In the genomic region with DNA sequence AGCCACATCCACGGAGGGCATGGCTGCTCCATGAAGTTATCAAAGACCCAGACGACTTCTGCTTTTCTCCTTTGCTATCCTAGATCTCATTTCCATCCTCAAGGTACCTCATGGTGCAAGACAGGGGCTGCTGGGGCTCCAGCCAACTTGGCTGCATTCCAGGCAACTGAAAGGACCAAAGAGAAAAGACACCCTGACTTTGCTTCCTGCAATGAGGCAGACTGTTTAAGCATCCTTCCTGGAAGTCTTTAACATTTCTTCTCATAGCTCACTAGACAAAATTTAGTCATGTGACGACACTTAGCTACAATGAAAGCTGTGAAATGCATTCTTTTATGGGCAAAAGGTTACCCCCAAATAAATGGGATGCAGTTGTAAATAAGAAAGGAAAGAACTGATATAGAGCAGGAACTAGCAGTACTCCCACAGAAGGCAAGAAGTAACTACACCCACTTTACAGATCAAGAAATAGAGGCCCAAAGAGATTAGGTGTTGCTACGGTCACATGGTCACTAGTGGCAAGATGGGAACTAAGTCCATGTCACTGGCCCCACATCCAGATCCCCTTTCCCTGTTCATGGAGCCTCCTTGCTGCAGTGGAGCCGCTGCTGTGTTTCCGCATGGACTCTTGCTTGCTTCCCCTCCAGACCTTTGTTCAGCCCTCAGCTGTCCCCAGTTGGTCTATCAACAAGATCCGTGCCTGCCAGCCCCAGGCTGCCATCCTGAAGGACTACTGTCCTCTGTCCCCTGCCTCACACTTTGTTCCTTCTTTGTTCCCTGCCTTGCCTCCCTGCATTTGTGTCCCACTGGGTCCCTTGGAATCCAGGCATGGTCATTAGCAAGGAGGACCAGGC, we compare ENCODE assay signal across 1 cellular context.
TF ChIP-seq lines count a peak whose summit lies in the region.

No MANE protein-coding gene starts in this region.

TF ChIP-seq in HepG2, 621 proteins besides CTCF, POLR2A, EP300 and RAD21 (continued from another document and continues in another):
- TF ChIP-seq, protein P1, sequence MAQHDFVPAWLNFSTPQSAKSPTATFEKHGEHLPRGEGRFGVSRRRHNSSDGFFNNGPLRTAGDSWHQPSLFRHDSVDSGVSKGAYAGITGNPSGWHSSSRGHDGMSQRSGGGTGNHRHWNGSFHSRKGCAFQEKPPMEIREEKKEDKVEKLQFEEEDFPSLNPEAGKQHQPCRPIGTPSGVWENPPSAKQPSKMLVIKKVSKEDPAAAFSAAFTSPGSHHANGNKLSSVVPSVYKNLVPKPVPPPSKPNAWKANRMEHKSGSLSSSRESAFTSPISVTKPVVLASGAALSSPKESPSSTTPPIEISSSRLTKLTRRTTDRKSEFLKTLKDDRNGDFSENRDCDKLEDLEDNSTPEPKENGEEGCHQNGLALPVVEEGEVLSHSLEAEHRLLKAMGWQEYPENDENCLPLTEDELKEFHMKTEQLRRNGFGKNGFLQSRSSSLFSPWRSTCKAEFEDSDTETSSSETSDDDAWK (CRISPR knock-in tag; IDR thresholded peaks at IDR 0.05), result no peak
- TF ChIP-seq ZBTB42 (CRISPR knock-in tag; IDR thresholded peaks at IDR 0.05), result 0 out of 2 replicates have a peak, but pooled peaks have one; percentile 59
- TF ChIP-seq, protein P2, sequence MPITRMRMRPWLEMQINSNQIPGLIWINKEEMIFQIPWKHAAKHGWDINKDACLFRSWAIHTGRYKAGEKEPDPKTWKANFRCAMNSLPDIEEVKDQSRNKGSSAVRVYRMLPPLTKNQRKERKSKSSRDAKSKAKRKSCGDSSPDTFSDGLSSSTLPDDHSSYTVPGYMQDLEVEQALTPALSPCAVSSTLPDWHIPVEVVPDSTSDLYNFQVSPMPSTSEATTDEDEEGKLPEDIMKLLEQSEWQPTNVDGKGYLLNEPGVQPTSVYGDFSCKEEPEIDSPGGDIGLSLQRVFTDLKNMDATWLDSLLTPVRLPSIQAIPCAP (CRISPR knock-in tag; IDR thresholded peaks at IDR 0.05; ENCODE audit: low read depth), result 0 out of 2 replicates have a peak, but pooled peaks have one; percentile 10
- no peak for TF ChIP-seq ZSCAN30 (CRISPR knock-in tag; IDR thresholded peaks at IDR 0.05)
- TF ChIP-seq CHD4 (IDR thresholded peaks at IDR 0.05; ENCODE audit: borderline replicate concordance, low read length), result peak; percentile 83; the same call in 1 of the 2 replicates
- peak; percentile 37; the same call in 1 of the 2 replicates for TF ChIP-seq PAX8 (CRISPR knock-in tag; IDR thresholded peaks at IDR 0.05; ENCODE audit: borderline replicate concordance)
- TF ChIP-seq TP53 (CRISPR knock-in tag; conservative IDR thresholded peaks at IDR 0.05), result no peak
- TF ChIP-seq, protein P3, sequence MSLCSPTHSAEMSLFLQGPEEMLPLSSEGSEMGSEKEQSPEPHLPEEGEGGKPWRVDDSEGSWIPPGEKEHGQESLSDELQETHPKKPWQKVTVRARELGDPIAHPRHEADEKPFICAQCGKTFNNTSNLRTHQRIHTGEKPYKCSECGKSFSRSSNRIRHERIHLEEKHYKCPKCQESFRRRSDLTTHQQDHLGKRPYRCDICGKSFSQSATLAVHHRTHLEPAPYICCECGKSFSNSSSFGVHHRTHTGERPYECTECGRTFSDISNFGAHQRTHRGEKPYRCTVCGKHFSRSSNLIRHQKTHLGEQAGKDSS (CRISPR knock-in tag; IDR thresholded peaks at IDR 0.05; ENCODE audit: borderline replicate concordance, low read depth), result 0 out of 2 replicates have a peak, but pooled peaks have one; percentile 69
- 0 out of 2 replicates have a peak, but pooled peaks have one; percentile 59 for TF ChIP-seq ADNP (CRISPR knock-in tag; IDR thresholded peaks at IDR 0.05)
- TF ChIP-seq HOXD1 (CRISPR knock-in tag; IDR thresholded peaks at IDR 0.05), result no peak
- no peak for TF ChIP-seq FOXA1 (IDR thresholded peaks at IDR 0.05)
- no peak for TF ChIP-seq FOXA1 (CRISPR knock-in tag; IDR thresholded peaks at IDR 0.05)
- TF ChIP-seq, protein P4, sequence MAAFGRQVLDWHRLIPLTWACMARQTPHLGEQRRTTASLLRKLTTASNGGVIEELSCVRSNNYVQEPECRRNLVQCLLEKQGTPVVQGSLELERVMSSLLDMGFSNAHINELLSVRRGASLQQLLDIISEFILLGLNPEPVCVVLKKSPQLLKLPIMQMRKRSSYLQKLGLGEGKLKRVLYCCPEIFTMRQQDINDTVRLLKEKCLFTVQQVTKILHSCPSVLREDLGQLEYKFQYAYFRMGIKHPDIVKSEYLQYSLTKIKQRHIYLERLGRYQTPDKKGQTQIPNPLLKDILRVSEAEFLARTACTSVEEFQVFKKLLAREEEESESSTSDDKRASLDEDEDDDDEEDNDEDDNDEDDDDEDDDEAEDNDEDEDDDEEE (CRISPR knock-in tag; IDR thresholded peaks at IDR 0.05), result no peak
- TF ChIP-seq ZNF687 (CRISPR knock-in tag; IDR thresholded peaks at IDR 0.05), result peak; percentile 85
- peak; percentile 94 for TF ChIP-seq ZNF629 (CRISPR knock-in tag; conservative IDR thresholded peaks at IDR 0.05)
- 0 out of 2 replicates have a peak, but pooled peaks have one; percentile 42 for TF ChIP-seq PAWR (CRISPR knock-in tag; IDR thresholded peaks at IDR 0.05; ENCODE audit: borderline replicate concordance)
- TF ChIP-seq, protein P5, sequence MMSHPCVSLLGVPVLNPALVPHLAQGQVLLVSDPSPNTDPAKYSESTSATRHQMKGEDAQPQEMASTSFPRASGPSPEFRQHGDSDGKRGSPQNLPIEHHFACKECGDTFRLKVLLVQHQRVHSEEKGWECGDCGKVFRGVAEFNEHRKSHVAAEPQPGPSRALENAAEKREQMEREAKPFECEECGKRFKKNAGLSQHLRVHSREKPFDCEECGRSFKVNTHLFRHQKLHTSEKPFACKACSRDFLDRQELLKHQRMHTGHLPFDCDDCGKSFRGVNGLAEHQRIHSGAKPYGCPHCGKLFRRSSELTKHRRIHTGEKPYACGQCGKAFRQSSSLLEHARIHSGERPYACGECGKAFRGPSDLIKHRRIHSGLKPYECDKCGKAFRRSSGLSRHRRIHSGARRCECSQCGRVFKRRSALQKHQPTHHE (CRISPR knock-in tag; IDR thresholded peaks at IDR 0.05; ENCODE audit: borderline replicate concordance), result no peak
- TF ChIP-seq ATF7 (IDR thresholded peaks at IDR 0.05), result no peak
- no peak for TF ChIP-seq ATF7 (CRISPR knock-in tag; IDR thresholded peaks at IDR 0.05)
- TF ChIP-seq POLR2AphosphoS2 (IDR thresholded peaks at IDR 0.05; ENCODE audit: low read depth, low read length), result no peak
- no peak for TF ChIP-seq MLXIP (CRISPR knock-in tag; IDR thresholded peaks at IDR 0.05; ENCODE audit: borderline replicate concordance)
- TF ChIP-seq, protein P6, sequence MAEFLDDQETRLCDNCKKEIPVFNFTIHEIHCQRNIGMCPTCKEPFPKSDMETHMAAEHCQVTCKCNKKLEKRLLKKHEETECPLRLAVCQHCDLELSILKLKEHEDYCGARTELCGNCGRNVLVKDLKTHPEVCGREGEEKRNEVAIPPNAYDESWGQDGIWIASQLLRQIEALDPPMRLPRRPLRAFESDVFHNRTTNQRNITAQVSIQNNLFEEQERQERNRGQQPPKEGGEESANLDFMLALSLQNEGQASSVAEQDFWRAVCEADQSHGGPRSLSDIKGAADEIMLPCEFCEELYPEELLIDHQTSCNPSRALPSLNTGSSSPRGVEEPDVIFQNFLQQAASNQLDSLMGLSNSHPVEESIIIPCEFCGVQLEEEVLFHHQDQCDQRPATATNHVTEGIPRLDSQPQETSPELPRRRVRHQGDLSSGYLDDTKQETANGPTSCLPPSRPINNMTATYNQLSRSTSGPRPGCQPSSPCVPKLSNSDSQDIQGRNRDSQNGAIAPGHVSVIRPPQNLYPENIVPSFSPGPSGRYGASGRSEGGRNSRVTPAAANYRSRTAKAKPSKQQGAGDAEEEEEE (CRISPR knock-in tag; IDR thresholded peaks at IDR 0.05; ENCODE audit: borderline replicate concordance), result 0 out of 2 replicates have a peak, but pooled peaks have one; percentile 3
- no peak for TF ChIP-seq ZNF235 (CRISPR knock-in tag; IDR thresholded peaks at IDR 0.05; ENCODE audit: borderline replicate concordance)
- TF ChIP-seq, protein P7, sequence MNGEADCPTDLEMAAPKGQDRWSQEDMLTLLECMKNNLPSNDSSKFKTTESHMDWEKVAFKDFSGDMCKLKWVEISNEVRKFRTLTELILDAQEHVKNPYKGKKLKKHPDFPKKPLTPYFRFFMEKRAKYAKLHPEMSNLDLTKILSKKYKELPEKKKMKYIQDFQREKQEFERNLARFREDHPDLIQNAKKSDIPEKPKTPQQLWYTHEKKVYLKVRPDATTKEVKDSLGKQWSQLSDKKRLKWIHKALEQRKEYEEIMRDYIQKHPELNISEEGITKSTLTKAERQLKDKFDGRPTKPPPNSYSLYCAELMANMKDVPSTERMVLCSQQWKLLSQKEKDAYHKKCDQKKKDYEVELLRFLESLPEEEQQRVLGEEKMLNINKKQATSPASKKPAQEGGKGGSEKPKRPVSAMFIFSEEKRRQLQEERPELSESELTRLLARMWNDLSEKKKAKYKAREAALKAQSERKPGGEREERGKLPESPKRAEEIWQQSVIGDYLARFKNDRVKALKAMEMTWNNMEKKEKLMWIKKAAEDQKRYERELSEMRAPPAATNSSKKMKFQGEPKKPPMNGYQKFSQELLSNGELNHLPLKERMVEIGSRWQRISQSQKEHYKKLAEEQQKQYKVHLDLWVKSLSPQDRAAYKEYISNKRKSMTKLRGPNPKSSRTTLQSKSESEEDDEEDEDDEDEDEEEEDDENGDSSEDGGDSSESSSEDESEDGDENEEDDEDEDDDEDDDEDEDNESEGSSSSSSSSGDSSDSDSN (CRISPR knock-in tag; IDR thresholded peaks at IDR 0.05), result 0 out of 2 replicates have a peak, but pooled peaks have one; percentile 3
- TF ChIP-seq ZNF317 (CRISPR knock-in tag; IDR thresholded peaks at IDR 0.05), result no peak
- TF ChIP-seq, protein P8, sequence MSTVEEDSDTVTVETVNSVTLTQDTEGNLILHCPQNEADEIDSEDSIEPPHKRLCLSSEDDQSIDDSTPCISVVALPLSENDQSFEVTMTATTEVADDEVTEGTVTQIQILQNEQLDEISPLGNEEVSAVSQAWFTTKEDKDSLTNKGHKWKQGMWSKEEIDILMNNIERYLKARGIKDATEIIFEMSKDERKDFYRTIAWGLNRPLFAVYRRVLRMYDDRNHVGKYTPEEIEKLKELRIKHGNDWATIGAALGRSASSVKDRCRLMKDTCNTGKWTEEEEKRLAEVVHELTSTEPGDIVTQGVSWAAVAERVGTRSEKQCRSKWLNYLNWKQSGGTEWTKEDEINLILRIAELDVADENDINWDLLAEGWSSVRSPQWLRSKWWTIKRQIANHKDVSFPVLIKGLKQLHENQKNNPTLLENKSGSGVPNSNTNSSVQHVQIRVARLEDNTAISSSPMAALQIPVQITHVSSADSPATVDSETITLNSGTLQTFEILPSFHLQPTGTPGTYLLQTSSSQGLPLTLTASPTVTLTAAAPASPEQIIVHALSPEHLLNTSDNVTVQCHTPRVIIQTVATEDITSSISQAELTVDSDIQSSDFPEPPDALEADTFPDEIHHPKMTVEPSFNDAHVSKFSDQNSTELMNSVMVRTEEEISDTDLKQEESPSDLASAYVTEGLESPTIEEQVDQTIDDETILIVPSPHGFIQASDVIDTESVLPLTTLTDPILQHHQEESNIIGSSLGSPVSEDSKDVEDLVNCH (CRISPR knock-in tag; IDR thresholded peaks at IDR 0.05), result 0 out of 2 replicates have a peak, but pooled peaks have one; percentile 77
- 0 out of 2 replicates have a peak, but pooled peaks have one; percentile 8 for TF ChIP-seq KAT7 (CRISPR knock-in tag; IDR thresholded peaks at IDR 0.05; ENCODE audit: borderline replicate concordance)
- TF ChIP-seq ZNF333 (CRISPR knock-in tag; IDR thresholded peaks at IDR 0.05; ENCODE audit: borderline replicate concordance), result no peak
- no peak for TF ChIP-seq ERF (CRISPR knock-in tag; IDR thresholded peaks at IDR 0.05)
- TF ChIP-seq, protein P9, sequence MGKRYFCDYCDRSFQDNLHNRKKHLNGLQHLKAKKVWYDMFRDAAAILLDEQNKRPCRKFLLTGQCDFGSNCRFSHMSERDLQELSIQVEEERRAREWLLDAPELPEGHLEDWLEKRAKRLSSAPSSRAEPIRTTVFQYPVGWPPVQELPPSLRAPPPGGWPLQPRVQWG (CRISPR knock-in tag; IDR thresholded peaks at IDR 0.05; ENCODE audit: borderline replicate concordance, low read depth), result no peak
- TF ChIP-seq ZC3H13 (CRISPR knock-in tag; IDR thresholded peaks at IDR 0.05), result 0 out of 2 replicates have a peak, but pooled peaks have one; percentile 41
